In the genomic region with DNA sequence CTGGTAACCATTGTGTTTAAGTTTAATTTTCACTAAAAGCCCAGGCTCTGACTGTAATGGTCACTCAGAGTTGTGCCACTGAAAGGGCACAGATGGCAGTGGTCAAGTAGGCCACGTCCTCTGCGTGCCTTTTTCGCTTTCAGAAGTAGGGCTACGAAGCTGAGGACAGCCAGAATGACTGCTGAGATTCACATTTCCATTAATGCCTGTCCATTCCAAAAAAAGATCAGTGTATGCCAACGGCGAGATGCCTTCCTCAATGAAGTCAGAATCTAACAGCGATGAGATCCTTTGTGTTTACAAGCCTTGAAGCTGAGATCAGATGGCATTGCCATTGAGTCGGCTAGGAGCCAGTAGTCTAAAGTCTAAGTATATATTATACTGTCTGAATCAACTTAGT, we compare ENCODE assay signal across 23 cellular contexts.
"Had no signal": no experiment of that assay in that cellular context is flagged by ENCODE, and none has a peak within 500 bp of the region (broad histone marks: within the 10 kb centered on the region; RNA-seq: fewer than 3 reads in every experiment).

No MANE protein-coding gene starts in this region.

- H3K9me3 ChIP-seq: esophagus muscularis mucosa, left lung, lower lobe of right lung, prostate gland, right lobe of liver, thyroid gland, vagina had no signal

- H3K27ac ChIP-seq: esophagus muscularis mucosa, foreskin keratinocyte, left lung, lower lobe of right lung, prostate gland, right lobe of liver, thyroid gland, vagina had no signal

- DNase-seq: effector CD4-positive, alpha-beta T cell; glutamatergic neuron; kidney; left lung; lower lobe of right lung; naive thymus-derived CD8-positive, alpha-beta T cell; nephron progenitor cell; nucleus accumbens; right lobe of liver; stimulated activated CD4-positive, alpha-beta T cell treated with anti-CD3 and anti-CD28 coated beads, Interleukin-12 subunit alpha, Interleukin-12 subunit beta, amount 100 ng/mL, for 4 hours; stimulated activated CD4-positive, alpha-beta T cell treated with anti-CD3 and anti-CD28 coated beads, Interleukin-1b, Interleukin-23, amount 100 ng/mL, for 48 hours; stimulated activated CD4-positive, alpha-beta T cell treated with anti-CD3 and anti-CD28 coated beads, Interleukin-4, amount 100 ng/mL, for 1 hour; stimulated activated CD8-positive, alpha-beta memory T cell treated with anti-CD3 and anti-CD28 coated beads, Interleukin-4, amount 100 ng/mL, for 48 hours; stimulated activated naive CD4-positive, alpha-beta T cell; stimulated activated naive CD8-positive, alpha-beta T cell treated with anti-CD3 and anti-CD28 coated beads, Interleukin-15, amount 100 ng/mL, for 72 hours; thyroid gland; trophoblast cell had no signal

- H3K36me3 ChIP-seq: esophagus muscularis mucosa, left lung, lower lobe of right lung, prostate gland, right lobe of liver, thyroid gland, vagina had no signal

- H3K4me3 ChIP-seq: dorsolateral prefrontal cortex, esophagus muscularis mucosa, left lung, lower lobe of right lung, prostate gland, right lobe of liver, smooth muscle cell, thyroid gland, vagina had no signal

- H3K4me1 ChIP-seq: foreskin keratinocyte, left lung, lower lobe of right lung, prostate gland, thyroid gland, vagina had no signal

- ATAC-seq: left lung; lower lobe of right lung; naive thymus-derived CD8-positive, alpha-beta T cell; right lobe of liver; stimulated activated naive CD8-positive, alpha-beta T cell treated with anti-CD3 and anti-CD28 coated beads, Interleukin-15, amount 100 ng/mL, for 72 hours had no signal

- H3K27me3 ChIP-seq: esophagus muscularis mucosa, foreskin keratinocyte, left lung, right lobe of liver, thyroid gland, vagina had no signal

- H3K4me2 ChIP-seq: smooth muscle cell had no signal
